10 cellular contexts compared by ENCODE assay signal in the genomic region with DNA sequence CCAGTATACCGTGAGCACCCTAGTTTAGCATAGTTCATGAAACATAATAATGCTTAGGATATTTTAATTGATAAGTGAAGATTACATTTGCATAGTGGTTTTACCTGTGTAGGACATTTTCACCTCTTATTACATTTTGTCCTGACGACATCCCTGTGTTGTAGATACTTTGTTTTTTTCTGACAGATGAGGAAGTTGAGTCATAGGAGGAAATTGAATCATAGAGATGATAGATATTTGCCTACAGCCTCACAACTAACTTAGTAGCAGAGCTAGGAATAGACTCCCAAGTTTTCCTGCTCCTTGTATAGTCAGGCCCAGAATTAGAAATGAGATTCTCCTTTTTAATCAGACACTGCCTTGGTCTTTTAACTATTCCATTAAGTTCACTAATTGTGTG.
DNase-seq lines count a peak whose midpoint lies in the region; ATAC-seq lines count a peak whose summit lies in the region.
"Had no signal": no experiment of that assay in that cellular context is flagged by ENCODE, and none has a peak within 500 bp of the region (broad histone marks: within the 10 kb centered on the region; RNA-seq: fewer than 3 reads in every experiment).

No MANE protein-coding gene starts in this region.

- DNase-seq in CD1c-positive myeloid dendritic cell (ENCODE audit: extremely low spot score) (peak; percentile 65), Kasumi-1 (lab: John Stamatoyannopoulos, UW) (peak; percentile 61 to 65), kidney glomerular epithelial cell (lab: John Stamatoyannopoulos, UW) (peak; percentile 37), left ventricle myocardium superior (no peak), HuH-7.5 (ENCODE audit: low spot score) (no peak), NCI-H526 treated with DMSO at 0.1 percent for 48 hours (lab: John Stamatoyannopoulos, UW) (no peak)
- DNase-seq: H9, NCI-H446 had no signal

- H3K4me1 Mint-ChIP-seq in activated T-helper 17 cell treated with anti-CD3 and anti-CD28 coated beads, Interleukin-2, amount 50 U/mL, for 72 hours, result peaks cover 27% of the 10 kb centered on the region

- ATAC-seq in activated T-helper 17 cell treated with anti-CD3 and anti-CD28 coated beads, Interleukin-2, amount 50 U/mL, for 72 hours (replicated peaks), result peak; percentile 73
- ATAC-seq in left ventricle myocardium superior, result no peak
- no peak for ATAC-seq in GM19397 (IDR thresholded peaks at IDR 0.05; ENCODE audit: unreplicated experiment)

- intact Hi-C loops in left ventricle myocardium superior (cut with micrococcal nuclease), result no loop called here

- H3K9me3 Mint-ChIP-seq in activated T-helper 17 cell treated with anti-CD3 and anti-CD28 coated beads, Interleukin-2, amount 50 U/mL, for 72 hours, result no peaks in the 10 kb centered on the region
- H3K9me3 Mint-ChIP-seq: H9 had no signal

- H3K27ac Mint-ChIP-seq in activated T-helper 17 cell treated with anti-CD3 and anti-CD28 coated beads, Interleukin-2, amount 50 U/mL, for 72 hours, result no peak overlapping the region
- H3K27ac Mint-ChIP-seq: H9 had no signal

- H3K36me3 Mint-ChIP-seq in activated T-helper 17 cell treated with anti-CD3 and anti-CD28 coated beads, Interleukin-2, amount 50 U/mL, for 72 hours (ENCODE audit: low read depth), result peaks cover 29% of the 10 kb centered on the region

- H3K4me3 Mint-ChIP-seq in activated T-helper 17 cell treated with anti-CD3 and anti-CD28 coated beads, Interleukin-2, amount 50 U/mL, for 72 hours, result no peak overlapping the region
- H3K4me3 Mint-ChIP-seq: H9 had no signal

- H3K27me3 Mint-ChIP-seq in activated T-helper 17 cell treated with anti-CD3 and anti-CD28 coated beads, Interleukin-2, amount 50 U/mL, for 72 hours, result no peaks in the 10 kb centered on the region

Comparison
In these comparisons a context has a peak if more than half of its experiments do, and no peak if none do; other contexts are left out.
1. DNase-seq: peak in CD1c-positive myeloid dendritic cell (single experiment), Kasumi-1 (2 of 2) and kidney glomerular epithelial cell (single experiment); none in left ventricle myocardium superior (single experiment), HuH-7.5 (single experiment) and NCI-H526 treated with DMSO at 0.1 percent for 48 hours (single experiment).